In the genomic region with DNA sequence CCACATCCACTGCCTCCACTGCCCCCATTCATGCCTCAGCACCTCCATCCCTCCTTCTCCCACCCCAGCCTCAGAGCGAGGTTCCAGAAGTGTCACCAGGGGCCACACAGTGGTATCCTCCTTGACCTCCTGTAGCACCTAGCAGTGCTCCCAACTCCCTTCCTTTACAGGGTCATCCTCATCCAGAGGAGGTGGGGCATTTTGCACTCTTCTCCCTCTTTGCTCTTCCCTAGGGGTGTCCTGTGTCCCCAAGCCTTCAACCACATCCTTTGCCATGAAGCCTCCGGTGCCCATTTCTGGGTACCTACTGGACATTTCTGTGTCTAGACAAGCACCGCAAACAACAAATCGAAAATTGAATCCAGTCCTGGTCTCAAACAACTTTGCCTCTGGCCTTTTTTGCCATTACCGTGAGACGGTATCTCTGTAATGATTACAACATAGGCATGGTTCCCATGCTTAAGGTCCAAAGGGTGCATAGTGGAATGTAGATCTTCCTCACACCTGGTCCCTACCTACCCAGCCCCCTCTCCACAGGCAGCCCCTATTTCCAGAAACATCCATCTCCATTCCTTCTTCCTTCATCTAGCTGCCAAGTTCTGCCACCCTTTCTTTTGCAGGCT, we compare ENCODE assay signal across 1 cellular context.
A peak's percentile ranks its signal among the peaks of the same experiment; 100 is the strongest.
TF ChIP-seq lines count a peak whose summit lies in the region.

No MANE protein-coding gene starts in this region.

TF ChIP-seq in HepG2, 621 proteins besides CTCF, POLR2A, EP300 and RAD21 (continued from another document and continues in another):
- TF ChIP-seq HOXA3 (CRISPR knock-in tag; IDR thresholded peaks at IDR 0.05) (peak; percentile 57; the same call in 1 of the 2 replicates), ZNF75D (CRISPR knock-in tag; IDR thresholded peaks at IDR 0.05; ENCODE audit: borderline replicate concordance) (no peak), ZNF775 (CRISPR knock-in tag; IDR thresholded peaks at IDR 0.05; ENCODE audit: borderline replicate concordance) (no peak), GFI1 (CRISPR knock-in tag; IDR thresholded peaks at IDR 0.05; ENCODE audit: borderline replicate concordance) (no peak), PHB2 (IDR thresholded peaks at IDR 0.05; ENCODE audit: partially characterized antibody) (no peak), CENPX (CRISPR knock-in tag; IDR thresholded peaks at IDR 0.05) (no peak), PAWR (CRISPR knock-in tag; IDR thresholded peaks at IDR 0.05; ENCODE audit: borderline replicate concordance) (no peak), TCF7 (IDR thresholded peaks at IDR 0.05; ENCODE audit: low read depth) (no peak), ZNF121 (CRISPR knock-in tag; IDR thresholded peaks at IDR 0.05) (no peak), ZNF556 (CRISPR knock-in tag; IDR thresholded peaks at IDR 0.05; ENCODE audit: borderline replicate concordance) (no peak), ZNF552 (CRISPR knock-in tag; IDR thresholded peaks at IDR 0.05; ENCODE audit: borderline replicate concordance) (no peak), ZNF431 (CRISPR knock-in tag; IDR thresholded peaks at IDR 0.05; ENCODE audit: borderline replicate concordance, low read depth) (no peak), MXI1 (IDR thresholded peaks at IDR 0.05; ENCODE audit: borderline replicate concordance, low read depth, low read length) (no peak), ZNF382 (CRISPR knock-in tag; IDR thresholded peaks at IDR 0.05; ENCODE audit: borderline replicate concordance) (no peak), ATRX (CRISPR knock-in tag; IDR thresholded peaks at IDR 0.05; ENCODE audit: borderline replicate concordance) (no peak), KMT2A (CRISPR knock-in tag; IDR thresholded peaks at IDR 0.05) (peak; percentile 52; the same call in 1 of the 2 replicates), ZNF614 (CRISPR knock-in tag; IDR thresholded peaks at IDR 0.05; ENCODE audit: borderline replicate concordance) (peak; percentile 41; the same call in 1 of the 2 replicates), ZNF510 (CRISPR knock-in tag; IDR thresholded peaks at IDR 0.05; ENCODE audit: low read depth) (no peak), ZBTB42 (CRISPR knock-in tag; IDR thresholded peaks at IDR 0.05) (no peak), ZBTB38 (CRISPR knock-in tag; IDR thresholded peaks at IDR 0.05) (no peak), BRCA1 (CRISPR knock-in tag; IDR thresholded peaks at IDR 0.05) (no peak), ISX (CRISPR knock-in tag; conservative IDR thresholded peaks at IDR 0.05) (no peak), KAT2B (IDR thresholded peaks at IDR 0.05; ENCODE audit: borderline replicate concordance, low read depth, low read length) (no peak), CEBPG (CRISPR knock-in tag; IDR thresholded peaks at IDR 0.05) (peak; percentile 86), SMARCE1 (IDR thresholded peaks at IDR 0.05; ENCODE audit: borderline replicate concordance) (no peak), NONO (IDR thresholded peaks at IDR 0.05) (no peak), NONO (CRISPR knock-in tag; conservative IDR thresholded peaks at IDR 0.05) (no peak), KDM4B (CRISPR knock-in tag; IDR thresholded peaks at IDR 0.05) (no peak), SP1 (IDR thresholded peaks at IDR 0.05) (no peak), SP1 (CRISPR knock-in tag; IDR thresholded peaks at IDR 0.05) (no peak), GATAD1 (CRISPR knock-in tag; IDR thresholded peaks at IDR 0.05) (no peak), RORA (CRISPR knock-in tag; IDR thresholded peaks at IDR 0.05) (no peak), ZNF124 (CRISPR knock-in tag; IDR thresholded peaks at IDR 0.05) (no peak), ZNF737 (CRISPR knock-in tag; IDR thresholded peaks at IDR 0.05; ENCODE audit: borderline replicate concordance) (no peak), ZNF263 (CRISPR knock-in tag; IDR thresholded peaks at IDR 0.05) (peak; percentile 82), NCOA1 (CRISPR knock-in tag; IDR thresholded peaks at IDR 0.05) (no peak), ZNF570 (CRISPR knock-in tag; IDR thresholded peaks at IDR 0.05; ENCODE audit: borderline replicate concordance) (no peak), ZNF616 (CRISPR knock-in tag; IDR thresholded peaks at IDR 0.05; ENCODE audit: low read depth) (no peak), MIER3 (CRISPR knock-in tag; IDR thresholded peaks at IDR 0.05; ENCODE audit: borderline replicate concordance) (no peak)
- TF ChIP-seq, protein P1, sequence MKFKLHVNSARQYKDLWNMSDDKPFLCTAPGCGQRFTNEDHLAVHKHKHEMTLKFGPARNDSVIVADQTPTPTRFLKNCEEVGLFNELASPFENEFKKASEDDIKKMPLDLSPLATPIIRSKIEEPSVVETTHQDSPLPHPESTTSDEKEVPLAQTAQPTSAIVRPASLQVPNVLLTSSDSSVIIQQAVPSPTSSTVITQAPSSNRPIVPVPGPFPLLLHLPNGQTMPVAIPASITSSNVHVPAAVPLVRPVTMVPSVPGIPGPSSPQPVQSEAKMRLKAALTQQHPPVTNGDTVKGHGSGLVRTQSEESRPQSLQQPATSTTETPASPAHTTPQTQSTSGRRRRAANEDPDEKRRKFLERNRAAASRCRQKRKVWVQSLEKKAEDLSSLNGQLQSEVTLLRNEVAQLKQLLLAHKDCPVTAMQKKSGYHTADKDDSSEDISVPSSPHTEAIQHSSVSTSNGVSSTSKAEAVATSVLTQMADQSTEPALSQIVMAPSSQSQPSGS (CRISPR knock-in tag; IDR thresholded peaks at IDR 0.05), result no peak
- TF ChIP-seq, protein P2, sequence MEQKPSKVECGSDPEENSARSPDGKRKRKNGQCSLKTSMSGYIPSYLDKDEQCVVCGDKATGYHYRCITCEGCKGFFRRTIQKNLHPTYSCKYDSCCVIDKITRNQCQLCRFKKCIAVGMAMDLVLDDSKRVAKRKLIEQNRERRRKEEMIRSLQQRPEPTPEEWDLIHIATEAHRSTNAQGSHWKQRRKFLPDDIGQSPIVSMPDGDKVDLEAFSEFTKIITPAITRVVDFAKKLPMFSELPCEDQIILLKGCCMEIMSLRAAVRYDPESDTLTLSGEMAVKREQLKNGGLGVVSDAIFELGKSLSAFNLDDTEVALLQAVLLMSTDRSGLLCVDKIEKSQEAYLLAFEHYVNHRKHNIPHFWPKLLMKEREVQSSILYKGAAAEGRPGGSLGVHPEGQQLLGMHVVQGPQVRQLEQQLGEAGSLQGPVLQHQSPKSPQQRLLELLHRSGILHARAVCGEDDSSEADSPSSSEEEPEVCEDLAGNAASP (CRISPR knock-in tag; IDR thresholded peaks at IDR 0.05; ENCODE audit: borderline replicate concordance), result peak; percentile 50; the same call in 1 of the 2 replicates
- TF ChIP-seq, protein P3, sequence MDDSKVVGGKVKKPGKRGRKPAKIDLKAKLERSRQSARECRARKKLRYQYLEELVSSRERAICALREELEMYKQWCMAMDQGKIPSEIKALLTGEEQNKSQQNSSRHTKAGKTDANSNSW (CRISPR knock-in tag; IDR thresholded peaks at IDR 0.05; ENCODE audit: borderline replicate concordance), result no peak
- TF ChIP-seq, protein P4, sequence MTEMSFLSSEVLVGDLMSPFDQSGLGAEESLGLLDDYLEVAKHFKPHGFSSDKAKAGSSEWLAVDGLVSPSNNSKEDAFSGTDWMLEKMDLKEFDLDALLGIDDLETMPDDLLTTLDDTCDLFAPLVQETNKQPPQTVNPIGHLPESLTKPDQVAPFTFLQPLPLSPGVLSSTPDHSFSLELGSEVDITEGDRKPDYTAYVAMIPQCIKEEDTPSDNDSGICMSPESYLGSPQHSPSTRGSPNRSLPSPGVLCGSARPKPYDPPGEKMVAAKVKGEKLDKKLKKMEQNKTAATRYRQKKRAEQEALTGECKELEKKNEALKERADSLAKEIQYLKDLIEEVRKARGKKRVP (CRISPR knock-in tag; IDR thresholded peaks at IDR 0.05), result no peak
- TF ChIP-seq, protein P5, sequence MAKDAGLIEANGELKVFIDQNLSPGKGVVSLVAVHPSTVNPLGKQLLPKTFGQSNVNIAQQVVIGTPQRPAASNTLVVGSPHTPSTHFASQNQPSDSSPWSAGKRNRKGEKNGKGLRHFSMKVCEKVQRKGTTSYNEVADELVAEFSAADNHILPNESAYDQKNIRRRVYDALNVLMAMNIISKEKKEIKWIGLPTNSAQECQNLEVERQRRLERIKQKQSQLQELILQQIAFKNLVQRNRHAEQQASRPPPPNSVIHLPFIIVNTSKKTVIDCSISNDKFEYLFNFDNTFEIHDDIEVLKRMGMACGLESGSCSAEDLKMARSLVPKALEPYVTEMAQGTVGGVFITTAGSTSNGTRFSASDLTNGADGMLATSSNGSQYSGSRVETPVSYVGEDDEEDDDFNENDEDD (CRISPR knock-in tag; IDR thresholded peaks at IDR 0.05; ENCODE audit: borderline replicate concordance), result peak; percentile 15; the same call in 1 of the 2 replicates
- TF ChIP-seq, protein P6, sequence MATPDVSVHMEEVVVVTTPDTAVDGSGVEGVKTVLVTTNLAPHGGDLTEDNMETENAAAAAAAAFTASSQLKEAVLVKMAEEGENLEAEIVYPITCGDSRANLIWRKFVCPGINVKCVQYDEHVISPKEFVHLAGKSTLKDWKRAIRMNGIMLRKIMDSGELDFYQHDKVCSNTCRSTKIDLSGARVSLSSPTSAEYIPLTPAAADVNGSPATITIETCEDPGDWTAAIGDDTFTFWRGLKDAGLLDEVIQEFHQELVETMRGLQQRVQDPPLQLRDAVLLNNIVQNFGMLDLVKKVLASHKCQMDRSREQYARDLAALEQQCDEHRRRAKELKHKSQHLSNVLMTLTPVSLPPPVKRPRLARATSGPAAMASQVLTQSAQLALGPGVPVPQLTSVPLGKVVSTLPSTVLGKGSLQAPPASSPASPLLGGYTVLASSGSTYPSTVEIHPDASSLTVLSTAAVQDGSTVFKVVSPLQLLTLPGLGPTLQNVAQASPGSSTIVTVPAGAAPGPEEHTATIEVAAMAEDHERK (CRISPR knock-in tag; IDR thresholded peaks at IDR 0.05; ENCODE audit: low read depth), result no peak
- TF ChIP-seq, protein P7, sequence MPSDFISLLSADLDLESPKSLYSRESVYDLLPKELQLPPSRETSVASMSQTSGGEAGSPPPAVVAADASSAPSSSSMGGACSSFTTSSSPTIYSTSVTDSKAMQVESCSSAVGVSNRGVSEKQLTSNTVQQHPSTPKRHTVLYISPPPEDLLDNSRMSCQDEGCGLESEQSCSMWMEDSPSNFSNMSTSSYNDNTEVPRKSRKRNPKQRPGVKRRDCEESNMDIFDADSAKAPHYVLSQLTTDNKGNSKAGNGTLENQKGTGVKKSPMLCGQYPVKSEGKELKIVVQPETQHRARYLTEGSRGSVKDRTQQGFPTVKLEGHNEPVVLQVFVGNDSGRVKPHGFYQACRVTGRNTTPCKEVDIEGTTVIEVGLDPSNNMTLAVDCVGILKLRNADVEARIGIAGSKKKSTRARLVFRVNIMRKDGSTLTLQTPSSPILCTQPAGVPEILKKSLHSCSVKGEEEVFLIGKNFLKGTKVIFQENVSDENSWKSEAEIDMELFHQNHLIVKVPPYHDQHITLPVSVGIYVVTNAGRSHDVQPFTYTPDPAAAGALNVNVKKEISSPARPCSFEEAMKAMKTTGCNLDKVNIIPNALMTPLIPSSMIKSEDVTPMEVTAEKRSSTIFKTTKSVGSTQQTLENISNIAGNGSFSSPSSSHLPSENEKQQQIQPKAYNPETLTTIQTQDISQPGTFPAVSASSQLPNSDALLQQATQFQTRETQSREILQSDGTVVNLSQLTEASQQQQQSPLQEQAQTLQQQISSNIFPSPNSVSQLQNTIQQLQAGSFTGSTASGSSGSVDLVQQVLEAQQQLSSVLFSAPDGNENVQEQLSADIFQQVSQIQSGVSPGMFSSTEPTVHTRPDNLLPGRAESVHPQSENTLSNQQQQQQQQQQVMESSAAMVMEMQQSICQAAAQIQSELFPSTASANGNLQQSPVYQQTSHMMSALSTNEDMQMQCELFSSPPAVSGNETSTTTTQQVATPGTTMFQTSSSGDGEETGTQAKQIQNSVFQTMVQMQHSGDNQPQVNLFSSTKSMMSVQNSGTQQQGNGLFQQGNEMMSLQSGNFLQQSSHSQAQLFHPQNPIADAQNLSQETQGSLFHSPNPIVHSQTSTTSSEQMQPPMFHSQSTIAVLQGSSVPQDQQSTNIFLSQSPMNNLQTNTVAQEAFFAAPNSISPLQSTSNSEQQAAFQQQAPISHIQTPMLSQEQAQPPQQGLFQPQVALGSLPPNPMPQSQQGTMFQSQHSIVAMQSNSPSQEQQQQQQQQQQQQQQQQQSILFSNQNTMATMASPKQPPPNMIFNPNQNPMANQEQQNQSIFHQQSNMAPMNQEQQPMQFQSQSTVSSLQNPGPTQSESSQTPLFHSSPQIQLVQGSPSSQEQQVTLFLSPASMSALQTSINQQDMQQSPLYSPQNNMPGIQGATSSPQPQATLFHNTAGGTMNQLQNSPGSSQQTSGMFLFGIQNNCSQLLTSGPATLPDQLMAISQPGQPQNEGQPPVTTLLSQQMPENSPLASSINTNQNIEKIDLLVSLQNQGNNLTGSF (CRISPR knock-in tag; IDR thresholded peaks at IDR 0.05), result no peak
- TF ChIP-seq, protein P8, sequence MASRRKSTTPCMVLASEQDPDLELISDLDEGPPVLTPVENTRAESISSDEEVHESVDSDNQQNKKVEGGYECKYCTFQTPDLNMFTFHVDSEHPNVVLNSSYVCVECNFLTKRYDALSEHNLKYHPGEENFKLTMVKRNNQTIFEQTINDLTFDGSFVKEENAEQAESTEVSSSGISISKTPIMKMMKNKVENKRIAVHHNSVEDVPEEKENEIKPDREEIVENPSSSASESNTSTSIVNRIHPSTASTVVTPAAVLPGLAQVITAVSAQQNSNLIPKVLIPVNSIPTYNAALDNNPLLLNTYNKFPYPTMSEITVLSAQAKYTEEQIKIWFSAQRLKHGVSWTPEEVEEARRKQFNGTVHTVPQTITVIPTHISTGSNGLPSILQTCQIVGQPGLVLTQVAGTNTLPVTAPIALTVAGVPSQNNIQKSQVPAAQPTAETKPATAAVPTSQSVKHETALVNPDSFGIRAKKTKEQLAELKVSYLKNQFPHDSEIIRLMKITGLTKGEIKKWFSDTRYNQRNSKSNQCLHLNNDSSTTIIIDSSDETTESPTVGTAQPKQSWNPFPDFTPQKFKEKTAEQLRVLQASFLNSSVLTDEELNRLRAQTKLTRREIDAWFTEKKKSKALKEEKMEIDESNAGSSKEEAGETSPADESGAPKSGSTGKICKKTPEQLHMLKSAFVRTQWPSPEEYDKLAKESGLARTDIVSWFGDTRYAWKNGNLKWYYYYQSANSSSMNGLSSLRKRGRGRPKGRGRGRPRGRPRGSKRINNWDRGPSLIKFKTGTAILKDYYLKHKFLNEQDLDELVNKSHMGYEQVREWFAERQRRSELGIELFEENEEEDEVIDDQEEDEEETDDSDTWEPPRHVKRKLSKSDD (CRISPR knock-in tag; IDR thresholded peaks at IDR 0.05; ENCODE audit: low read depth), result no peak
- TF ChIP-seq, protein P9, sequence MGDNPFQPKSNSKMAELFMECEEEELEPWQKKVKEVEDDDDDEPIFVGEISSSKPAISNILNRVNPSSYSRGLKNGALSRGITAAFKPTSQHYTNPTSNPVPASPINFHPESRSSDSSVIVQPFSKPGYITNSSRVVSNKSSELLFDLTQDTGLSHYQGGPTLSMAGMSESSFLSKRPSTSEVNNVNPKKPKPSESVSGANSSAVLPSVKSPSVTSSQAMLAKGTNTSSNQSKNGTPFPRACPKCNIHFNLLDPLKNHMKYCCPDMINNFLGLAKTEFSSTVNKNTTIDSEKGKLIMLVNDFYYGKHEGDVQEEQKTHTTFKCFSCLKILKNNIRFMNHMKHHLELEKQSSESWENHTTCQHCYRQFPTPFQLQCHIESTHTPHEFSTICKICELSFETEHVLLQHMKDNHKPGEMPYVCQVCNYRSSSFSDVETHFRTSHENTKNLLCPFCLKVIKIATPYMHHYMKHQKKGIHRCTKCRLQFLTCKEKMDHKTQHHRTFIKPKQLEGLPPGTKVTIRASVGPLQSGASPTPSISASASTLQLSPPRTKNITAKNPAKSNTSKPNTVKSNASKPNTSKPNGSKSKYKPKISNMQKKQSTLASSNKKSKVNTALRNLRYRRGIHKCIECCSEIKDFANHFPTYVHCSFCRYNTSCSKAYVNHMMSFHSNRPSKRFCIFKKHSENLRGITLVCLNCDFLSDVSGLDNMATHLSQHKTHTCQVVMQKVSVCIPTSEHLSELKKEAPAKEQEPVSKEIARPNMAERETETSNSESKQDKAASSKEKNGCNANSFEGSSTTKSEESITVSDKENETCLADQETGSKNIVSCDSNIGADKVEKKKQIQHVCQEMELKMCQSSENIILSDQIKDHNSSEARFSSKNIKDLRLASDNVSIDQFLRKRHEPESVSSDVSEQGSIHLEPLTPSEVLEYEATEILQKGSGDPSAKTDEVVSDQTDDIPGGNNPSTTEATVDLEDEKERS (CRISPR knock-in tag; IDR thresholded peaks at IDR 0.05), result no peak
